1 cellular context compared by ENCODE assay signal in genomic region chr11:126268708-126269579, GRCh38.
TF ChIP-seq lines count a peak whose summit lies in the region.

TSS of gene FOXRED1 (plus strand) at chr11:126269154. CDS start at chr11:126269207, 53 bp downstream.
TSS of gene SRPRA (minus strand) at chr11:126268895. CDS start at chr11:126268804, 91 bp downstream.

TF ChIP-seq in K562, 482 proteins besides CTCF, POLR2A, EP300 and RAD21 (continued from another document):
- TF ChIP-seq ZNF407 (IDR thresholded peaks at IDR 0.05; ENCODE audit: low read depth) (no peak), KLF6 (CRISPR knock-in tag; IDR thresholded peaks at IDR 0.05; ENCODE audit: borderline replicate concordance) (no peak), HMG20A (CRISPR knock-in tag; conservative IDR thresholded peaks at IDR 0.05) (no peak), CREBBP (IDR thresholded peaks at IDR 0.05; ENCODE audit: low read depth, low read length) (no peak), ZNF318 (IDR thresholded peaks at IDR 0.05; ENCODE audit: borderline replicate concordance in 1 of 2, low read depth in 1 of 2) (no peak), SMARCB1 (IDR thresholded peaks at IDR 0.05; ENCODE audit: insufficient read length, low read depth) (no peak), GABPA (tag; conservative IDR thresholded peaks at IDR 0.05; ENCODE audit: low read depth) (peak; percentile 98), ARNT (IDR thresholded peaks at IDR 0.05) (no peak), IRF1 (CRISPR knock-in tag; IDR thresholded peaks at IDR 0.05; ENCODE audit: borderline replicate concordance) (no peak), SMC3 (conservative IDR thresholded peaks at IDR 0.05; ENCODE audit: insufficient read depth, low read depth, low read length) (no peak), ZMIZ1 (IDR thresholded peaks at IDR 0.05; ENCODE audit: low read depth in 2 of 2, low read length in 2 of 2) (no peak), ZNF699 (CRISPR knock-in tag; IDR thresholded peaks at IDR 0.05; ENCODE audit: insufficient replicate concordance) (no peak), RNF219 (CRISPR knock-in tag; IDR thresholded peaks at IDR 0.05) (no peak), ZNF133 (CRISPR knock-in tag; IDR thresholded peaks at IDR 0.05) (no peak), FOXP4 (CRISPR knock-in tag; IDR thresholded peaks at IDR 0.05; ENCODE audit: borderline replicate concordance) (no peak)
